2 cellular contexts compared by ENCODE assay signal in the genomic region with DNA sequence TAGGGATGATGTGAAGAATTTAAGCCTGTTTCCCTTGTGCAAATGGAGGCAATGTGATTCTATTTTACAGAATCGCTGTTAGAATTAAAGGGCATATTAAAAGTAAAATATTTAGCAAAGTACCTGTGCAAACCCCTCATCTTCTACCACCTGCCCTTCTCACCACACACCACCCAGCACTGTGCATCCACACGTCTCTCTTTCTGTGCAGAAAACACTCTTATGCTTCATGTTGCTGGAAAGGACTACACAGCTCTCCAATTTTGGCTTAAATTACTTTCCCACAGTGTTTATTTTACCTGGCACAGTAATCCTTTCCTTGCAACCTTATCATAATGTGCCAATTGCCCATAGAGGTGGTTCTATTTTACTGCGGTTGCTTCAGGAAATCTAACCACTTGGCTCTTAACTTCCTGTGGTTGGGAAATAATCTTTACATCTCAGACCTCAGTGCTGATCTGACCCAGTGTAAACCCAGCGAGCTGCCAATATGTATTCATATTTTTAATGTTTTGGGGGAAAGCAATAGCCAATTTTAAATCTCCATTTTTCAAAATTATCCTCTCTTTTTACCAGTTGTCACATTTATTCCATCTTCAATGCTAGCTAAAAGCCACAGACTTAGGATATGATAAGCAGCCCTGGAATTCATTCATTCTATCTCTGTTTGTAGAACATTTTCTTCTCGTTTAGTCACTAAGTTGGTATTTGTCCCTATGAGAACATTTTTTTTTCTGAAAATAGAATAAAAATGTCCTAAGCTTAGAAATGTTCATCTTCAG.
TF ChIP-seq lines count a peak whose summit lies in the region.

No MANE protein-coding gene starts in this region.

TF ChIP-seq in endothelial cell of umbilical vein, 7 proteins besides CTCF, POLR2A, EP300 and RAD21:
- no peak for TF ChIP-seq EZH2 (IDR thresholded peaks at IDR 0.05; ENCODE audit: borderline replicate concordance, low read depth, low read length, severe bottlenecking)
- TF ChIP-seq JUN (IDR thresholded peaks at IDR 0.05; ENCODE audit: borderline replicate concordance, insufficient read depth, insufficient read length, low read depth) = peak; percentile 8
- peak; percentile 38 for TF ChIP-seq FOS (IDR thresholded peaks at IDR 0.05; ENCODE audit: borderline replicate concordance, insufficient read depth, low read length)
- TF ChIP-seq, protein P1, sequence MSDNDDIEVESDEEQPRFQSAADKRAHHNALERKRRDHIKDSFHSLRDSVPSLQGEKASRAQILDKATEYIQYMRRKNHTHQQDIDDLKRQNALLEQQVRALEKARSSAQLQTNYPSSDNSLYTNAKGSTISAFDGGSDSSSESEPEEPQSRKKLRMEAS (IDR thresholded peaks at IDR 0.05; ENCODE audit: insufficient read depth, insufficient read length) = no peak
- peak; percentile 98 for TF ChIP-seq GATA2 (IDR thresholded peaks at IDR 0.05; ENCODE audit: insufficient read depth, insufficient read length, low read depth, low read length)
- peak; percentile 69 for TF ChIP-seq POLR2AphosphoS5 (IDR thresholded peaks at IDR 0.05; ENCODE audit: insufficient read depth, low read depth, low read length)
- no peak for TF ChIP-seq MYC (IDR thresholded peaks at IDR 0.05; ENCODE audit: low read depth, low read length)

TF ChIP-seq in HepG2, 621 proteins besides CTCF, POLR2A, EP300 and RAD21:
- TF ChIP-seq DMAP1 (CRISPR knock-in tag; IDR thresholded peaks at IDR 0.05) (no peak), CAMTA2 (CRISPR knock-in tag; IDR thresholded peaks at IDR 0.05; ENCODE audit: borderline replicate concordance) (no peak), KLF9 (CRISPR knock-in tag; IDR thresholded peaks at IDR 0.05; ENCODE audit: low read depth) (no peak), KLF11 (CRISPR knock-in tag; IDR thresholded peaks at IDR 0.05) (no peak), REL (CRISPR knock-in tag; conservative IDR thresholded peaks at IDR 0.05) (no peak), KDM6A (CRISPR knock-in tag; IDR thresholded peaks at IDR 0.05; ENCODE audit: low read depth) (no peak), NFRKB (IDR thresholded peaks at IDR 0.05) (no peak), NFYB (CRISPR knock-in tag; IDR thresholded peaks at IDR 0.05) (no peak), PPARG (CRISPR knock-in tag; conservative IDR thresholded peaks at IDR 0.05) (no peak)
